Comparison of ENCODE assay signal across 31 cellular contexts in the genomic region with DNA sequence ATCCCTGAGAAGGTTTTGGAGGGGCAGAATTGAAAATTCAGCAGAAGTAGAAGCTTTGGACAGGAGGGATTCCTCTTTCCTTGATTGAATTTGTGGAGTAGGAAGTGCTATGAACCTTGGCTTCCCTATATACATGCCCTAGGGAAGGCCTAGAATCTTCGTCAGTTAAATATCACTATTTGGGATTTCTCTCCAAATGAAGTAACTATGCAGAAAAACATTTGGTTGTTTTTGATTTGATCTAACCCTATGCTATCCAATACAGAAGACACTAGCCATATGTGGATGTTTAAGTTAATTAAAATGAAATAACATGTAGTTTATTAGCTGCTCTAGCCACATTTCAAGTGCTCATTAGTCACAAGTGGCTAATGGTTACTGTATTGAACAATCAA. TPM values are rescaled to one million over a fixed set of nuclear protein-coding genes. Genes with fewer than 3 reads are reported as not detected.
A peak's percentile ranks its signal among the peaks of the same experiment; 100 is the strongest.
DNase-seq lines count a peak whose midpoint lies in the region; ATAC-seq lines count a peak whose summit lies in the region.
"Had no signal": no experiment of that assay in that cellular context is flagged by ENCODE, and none has a peak within 500 bp of the region (broad histone marks: within the 10 kb centered on the region; RNA-seq: fewer than 3 reads in every experiment).

No MANE protein-coding gene starts in this region.

- H3K9me3 Mint-ChIP-seq in T-helper 2 cell treated with Interferon-gamma antibody and Interleukin-4, amounts not matched to agents 5 μg/mL and 100 μg/mL, for 36 hours: no peaks in the 10 kb centered on the region
- H3K9me3 Mint-ChIP-seq: activated naive CD8-positive, alpha-beta T cell treated with anti-CD3 and anti-CD28 coated beads, Interleukin-2, amount 10 ng/mL, durations not matched to agents 7 days and 5 days; nephron; stimulated activated naive B cell treated with anti-CD40 and anti-IgM and Interleukin-4, amounts not matched to agents 10 μg/mL and 1 μg/mL and 100 μg/mL, for 72 hours had no signal

- no peak for DNase-seq in T-helper 2 cell treated with Interferon-gamma antibody and Interleukin-4, amounts not matched to agents 5 μg/mL and 100 μg/mL, for 36 hours (ENCODE audit: low spot score)
- no peak for DNase-seq in T-helper 2 cell
- peak; percentile 47 for DNase-seq in globus pallidus (ENCODE audit: low spot score)
- no peak for DNase-seq in NOMO-1 (lab: John Stamatoyannopoulos, UW; ENCODE audit: unreplicated experiment in 2 of 2)
- no peak for DNase-seq in MV-4-11 (lab: John Stamatoyannopoulos, UW)
- DNase-seq: activated CD4-positive, alpha-beta T cell treated with anti-CD3 and anti-CD28 coated beads, Interleukin-2, amount 10 ng/mL, durations not matched to agents 24 days and 14 days; activated CD8-positive, alpha-beta memory T cell treated with anti-CD3 and anti-CD28 coated beads for 24 hours; activated gamma-delta T cell treated with Interleukin-2 at 50 U/mL for 16 hours; activated naive CD8-positive, alpha-beta T cell treated with anti-CD3 and anti-CD28 coated beads, Interleukin-2, amount 10 ng/mL, durations not matched to agents 7 days and 5 days; central memory CD4-positive, alpha-beta T cell; COR-L47; DMS79; gastrocnemius medialis; NCI-H1417 treated with DMSO at 0.1 percent for 48 hours; NCI-H2081; NCI-H226; NK-92 treated with Interleukin-12 subunit alpha and Interleukin-12 subunit beta, amount 100 ng/mL, for 24 hours; Right ventricle myocardium superior; stimulated activated naive B cell treated with anti-CD40 and anti-IgM and Interleukin-4, amounts not matched to agents 10 μg/mL and 1 μg/mL and 100 μg/mL, for 72 hours; T1000; testis; WERI-Rb-1 had no signal

- no peak for ATAC-seq in HG02759 (IDR thresholded peaks at IDR 0.05; ENCODE audit: unreplicated experiment)
- ATAC-seq: gastrocnemius medialis; stimulated activated naive B cell treated with anti-CD40 and anti-IgM and Interleukin-4, amounts not matched to agents 10 μg/mL and 1 μg/mL and 100 μg/mL, for 72 hours had no signal

- H3K27ac ChIP-seq in angular gyrus (ENCODE audit: low read depth, low read length) (peak overlapping the region; percentile 87), temporal lobe (ENCODE audit: low read depth, low read length) (peak overlapping the region; percentile 93)
- H3K27ac ChIP-seq: 22Rv1, gastrocnemius medialis, hepatocyte, KMS-11, parathyroid adenoma, skin epidermis, testis, WERI-Rb-1 had no signal

- no peak overlapping the region for H3K4me3 Mint-ChIP-seq in T-helper 2 cell treated with Interferon-gamma antibody and Interleukin-4, amounts not matched to agents 5 μg/mL and 100 μg/mL, for 36 hours
- H3K4me3 Mint-ChIP-seq: activated CD4-positive, alpha-beta T cell treated with anti-CD3 and anti-CD28 coated beads, Interleukin-2, amount 10 ng/mL, durations not matched to agents 24 days and 14 days; activated naive CD8-positive, alpha-beta T cell treated with anti-CD3 and anti-CD28 coated beads, Interleukin-2, amount 10 ng/mL, durations not matched to agents 7 days and 5 days; nephron; stimulated activated naive B cell treated with anti-CD40 and anti-IgM and Interleukin-4, amounts not matched to agents 10 μg/mL and 1 μg/mL and 100 μg/mL, for 72 hours had no signal

- H3K4me1 Mint-ChIP-seq in T-helper 2 cell treated with Interferon-gamma antibody and Interleukin-4, amounts not matched to agents 5 μg/mL and 100 μg/mL, for 36 hours (ENCODE audit: low read depth): peaks cover 22% of the 10 kb centered on the region
- H3K4me1 Mint-ChIP-seq: stimulated activated naive B cell treated with anti-CD40 and anti-IgM and Interleukin-4, amounts not matched to agents 10 μg/mL and 1 μg/mL and 100 μg/mL, for 72 hours had no signal

- H3K27me3 Mint-ChIP-seq in T-helper 2 cell treated with Interferon-gamma antibody and Interleukin-4, amounts not matched to agents 5 μg/mL and 100 μg/mL, for 36 hours (ENCODE audit: low read depth): no peaks in the 10 kb centered on the region
- H3K27me3 Mint-ChIP-seq: activated CD4-positive, alpha-beta T cell treated with anti-CD3 and anti-CD28 coated beads, Interleukin-2, amount 10 ng/mL, durations not matched to agents 24 days and 14 days; activated naive CD8-positive, alpha-beta T cell treated with anti-CD3 and anti-CD28 coated beads, Interleukin-2, amount 10 ng/mL, durations not matched to agents 7 days and 5 days; stimulated activated naive B cell treated with anti-CD40 and anti-IgM and Interleukin-4, amounts not matched to agents 10 μg/mL and 1 μg/mL and 100 μg/mL, for 72 hours had no signal

- H3K27ac Mint-ChIP-seq in T-helper 2 cell treated with Interferon-gamma antibody and Interleukin-4, amounts not matched to agents 5 μg/mL and 100 μg/mL, for 36 hours: peak overlapping the region; percentile 11
- H3K27ac Mint-ChIP-seq: activated CD4-positive, alpha-beta T cell treated with anti-CD3 and anti-CD28 coated beads, Interleukin-2, amount 10 ng/mL, durations not matched to agents 24 days and 14 days; activated naive CD8-positive, alpha-beta T cell treated with anti-CD3 and anti-CD28 coated beads, Interleukin-2, amount 10 ng/mL, durations not matched to agents 7 days and 5 days; nephron; stimulated activated naive B cell treated with anti-CD40 and anti-IgM and Interleukin-4, amounts not matched to agents 10 μg/mL and 1 μg/mL and 100 μg/mL, for 72 hours had no signal

- peaks cover 47% of the 10 kb centered on the region for H3K36me3 Mint-ChIP-seq in T-helper 2 cell treated with Interferon-gamma antibody and Interleukin-4, amounts not matched to agents 5 μg/mL and 100 μg/mL, for 36 hours (ENCODE audit: low read depth)
- H3K36me3 Mint-ChIP-seq: stimulated activated naive B cell treated with anti-CD40 and anti-IgM and Interleukin-4, amounts not matched to agents 10 μg/mL and 1 μg/mL and 100 μg/mL, for 72 hours had no signal

RNA-seq across cellular contexts. Expression of gene ANLN, which starts 15.7 kb away (rescaled TPM):
- 12.8 TPM for total RNA-seq in temporal lobe
